22 cellular contexts compared by ENCODE assay signal in genomic region chr10:78280604-78281003, GRCh38.
"Had no signal": no experiment of that assay in that cellular context is flagged by ENCODE, and none has a peak within 500 bp of the region (broad histone marks: within the 10 kb centered on the region; RNA-seq: fewer than 3 reads in every experiment).

No MANE protein-coding gene starts in this region.

- H3K27ac ChIP-seq: HL-60, KMS-11, RWPE1 had no signal

- H3K9ac ChIP-seq: KMS-11, SK-N-SH had no signal

- ATAC-seq: Panc1, PC-3 had no signal

- DNase-seq: Kasumi-1, MM.1S, NCI-H1092 treated with DMSO at 0.1 percent for 48 hours, NCI-H1436, NCI-H187, NCI-H2029, NCI-H2081 treated with DMSO at 0.1 percent for 48 hours, NCI-H2171, NCI-H226, NCI-H446, NCI-H510A, NCI-H524 treated with DMSO at 0.1 percent for 48 hours, NCI-H69, NCI-H774, PC-3, SHP77, SK-N-SH, SW 1271 had no signal

- H3K9me2 ChIP-seq: SK-N-SH had no signal

- H3K9me3 ChIP-seq: SK-N-SH had no signal

- H3K4me2 ChIP-seq: KMS-11, SK-N-SH had no signal
